ENCODE assay signal across 35 cellular contexts in the genomic region with DNA sequence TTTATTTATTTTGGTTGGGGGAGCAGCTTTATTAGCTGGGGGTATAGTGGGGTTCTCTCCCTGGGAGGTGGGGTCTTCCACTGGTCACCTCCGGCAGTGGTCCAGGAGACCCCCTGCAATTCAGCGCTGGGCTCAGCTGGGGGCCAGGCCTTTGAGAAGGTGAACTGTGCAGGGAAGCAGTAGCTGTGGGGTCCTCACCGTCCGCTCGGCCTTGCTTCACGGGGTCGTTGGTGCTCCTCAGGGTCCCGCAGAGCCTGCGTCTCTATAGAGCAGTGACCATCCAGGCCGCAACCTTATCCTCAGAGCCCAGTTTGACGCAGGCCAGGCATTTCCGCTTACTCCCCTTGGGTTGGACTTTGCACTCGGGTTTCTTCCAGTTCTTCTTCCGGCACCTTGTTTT.
"Had no signal": no experiment of that assay in that cellular context is flagged by ENCODE, and none has a peak within 500 bp of the region (broad histone marks: within the 10 kb centered on the region; RNA-seq: fewer than 3 reads in every experiment).

No MANE protein-coding gene starts in this region.

- H3K9me3 ChIP-seq: MG63 had no signal

- H3K36me3 ChIP-seq: MG63 had no signal

- H3K27me3 ChIP-seq: MG63 had no signal

- H3K27ac ChIP-seq: KMS-11 had no signal

- H3K4me3 ChIP-seq: MG63 had no signal

- DNase-seq: Karpas-422, Kasumi-1, KG1, MG63, MM.1S, MV-4-11, NCI-H1048, NCI-H1092, NCI-H1092 treated with DMSO at 0.1 percent for 48 hours, NCI-H1105, NCI-H1105 treated with DMSO at 0.1 percent for 48 hours, NCI-H1417, NCI-H1417 treated with DMSO at 0.1 percent for 48 hours, NCI-H1436, NCI-H1436 treated with DMSO at 0.1 percent for 48 hours, NCI-H146, NCI-H1694, NCI-H1694 treated with DMSO at 0.1 percent for 48 hours, NCI-H187, NCI-H187 treated with DMSO at 0.1 percent for 48 hours, NCI-H1930, NCI-H2029, NCI-H2029 treated with DMSO at 0.1 percent for 48 hours, NCI-H2081, NCI-H2081 treated with DMSO at 0.1 percent for 48 hours, NCI-H2107, NCI-H2171, NCI-H2171 treated with DMSO at 0.1 percent for 48 hours, NCI-H2227 treated with DMSO at 0.1 percent for 48 hours, NCI-H226, NCI-H345, NCI-H446, NCI-H446 treated with DMSO at 0.1 percent for 48 hours, NCI-H510A had no signal
